ENCODE assay signal across 14 cellular contexts in genomic region chr4:81096566-81096965, GRCh38.
A peak's percentile ranks its signal among the peaks of the same experiment; 100 is the strongest.
DNase-seq lines count a peak whose midpoint lies in the region; ATAC-seq and TF ChIP-seq lines count a peak whose summit lies in the region.
"Had no signal": no experiment of that assay in that cellular context is flagged by ENCODE, and none has a peak within 500 bp of the region (broad histone marks: within the 10 kb centered on the region; RNA-seq: fewer than 3 reads in every experiment).

No MANE protein-coding gene starts in this region.

- no peak overlapping the region for H3K4me2 ChIP-seq in GM23248 (ENCODE audit: unreplicated experiment)

- DNase-seq in GM23248 (peak; percentile 24), fibroblast of gingiva (ENCODE audit: low read depth) (peak; percentile 81), fibroblast of the aortic adventitia (ENCODE audit: low read depth) (peak; percentile 45), NCI-H748 (lab: John Stamatoyannopoulos, UW; ENCODE audit: unreplicated experiment) (no peak)
- DNase-seq in stimulated activated naive CD8-positive, alpha-beta T cell treated with anti-CD3 and anti-CD28 coated beads, Interleukin-15, Interleukin-2, amounts not matched to agents 100 U/mL and 50 U/mL, for 24 hours = no peak
- DNase-seq: AML-193; Caco-2; CD4-positive, alpha-beta T cell; GOT3; H7; HFFc6 had no signal

- ATAC-seq in stimulated activated naive CD8-positive, alpha-beta T cell treated with anti-CD3 and anti-CD28 coated beads, Interleukin-15, Interleukin-2, amounts not matched to agents 100 U/mL and 50 U/mL, for 24 hours = no peak
- ATAC-seq in HG03175 (IDR thresholded peaks at IDR 0.05; ENCODE audit: unreplicated experiment) = no peak
- ATAC-seq: HCT116 had no signal

- no peaks in the 10 kb centered on the region for H3K36me3 ChIP-seq in GM23248 (ENCODE audit: low read depth)

- H3K4me3 ChIP-seq in GM23248 (no peak overlapping the region), fibroblast of the aortic adventitia (ENCODE audit: low read depth, low read length) (no peak overlapping the region)

- no peaks in the 10 kb centered on the region for H4K20me1 ChIP-seq in GM23248 (ENCODE audit: insufficient read depth)

- H3K27me3 ChIP-seq in GM23248 (replicated peaks; ENCODE audit: insufficient read depth) = no peaks in the 10 kb centered on the region

- no peaks in the 10 kb centered on the region for H3K4me1 ChIP-seq in GM23248 (ENCODE audit: insufficient read depth)
- H3K4me1 ChIP-seq: Caco-2 had no signal

- no peaks in the 10 kb centered on the region for H3K9me3 ChIP-seq in GM23248 (ENCODE audit: low read depth)
- H3K9me3 ChIP-seq: Caco-2 had no signal

- H3K9me2 ChIP-seq in GM23248 (ENCODE audit: insufficient read depth) = no peaks in the 10 kb centered on the region

- no peak overlapping the region for H2AFZ ChIP-seq in GM23248

- no peak overlapping the region for H3K9ac ChIP-seq in GM23248

- H3K79me2 ChIP-seq in GM23248 (ENCODE audit: insufficient read depth) = no peaks in the 10 kb centered on the region

- TF ChIP-seq CTCF in fibroblast of the aortic adventitia (IDR thresholded peaks at IDR 0.05; ENCODE audit: insufficient read depth, low read length) = no peak

- 22 to 32% methylated on average over 1 of the region's 1 CpG for WGBS in GM23248 (ENCODE audit: low coverage in 1 of 2, low lambda C conversion rate in 2 of 2, missing lambda C conversion rate in 2 of 2), 2 experiments

- no peaks in the 10 kb centered on the region for H3F3A ChIP-seq in GM23248 (ENCODE audit: insufficient read depth)

- no peak overlapping the region for H3K27ac ChIP-seq in GM23248
- H3K27ac ChIP-seq: C4-2B had no signal

- in situ Hi-C loops in GM23248 (cut with MboI) = no loop called here

Comparison
In these comparisons a context has a peak if more than half of its experiments do, and no peak if none do; other contexts are left out.
1. DNase-seq: peak in GM23248 (single experiment), fibroblast of gingiva (single experiment) and fibroblast of the aortic adventitia (single experiment); none in NCI-H748 (single experiment) and stimulated activated naive CD8-positive, alpha-beta T cell treated with anti-CD3 and anti-CD28 coated beads, Interleukin-15, Interleukin-2, amounts not matched to agents 100 U/mL and 50 U/mL, for 24 hours (single experiment).